ENCODE assay signal across 40 cellular contexts in the genomic region with DNA sequence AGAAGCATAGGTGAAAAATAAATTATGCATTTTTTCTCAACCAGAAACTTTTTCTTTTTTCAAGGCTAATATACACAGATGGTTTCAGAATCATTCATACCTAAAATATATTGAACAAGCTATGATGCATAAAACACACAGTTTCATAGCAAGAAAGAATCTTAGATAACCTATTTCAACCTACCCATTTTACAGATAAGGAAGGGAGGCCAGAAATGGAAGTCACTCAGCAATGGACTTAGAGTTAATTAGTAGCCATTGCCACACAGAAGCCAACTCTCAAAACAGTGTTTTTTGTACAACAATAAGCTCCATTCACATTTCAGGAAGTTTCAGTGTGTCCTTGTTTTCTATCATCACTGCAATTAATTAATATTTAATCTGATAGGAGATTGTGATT. TPM values are rescaled to one million over a fixed set of nuclear protein-coding genes. Genes with fewer than 3 reads are reported as not detected.
"Had no signal": no experiment of that assay in that cellular context is flagged by ENCODE, and none has a peak within 500 bp of the region (broad histone marks: within the 10 kb centered on the region; RNA-seq: fewer than 3 reads in every experiment).

No MANE protein-coding gene starts in this region.

- ATAC-seq: activated CD4-positive, alpha-beta T cell treated with anti-CD3 and anti-CD28 coated beads for 36 hours; activated CD8-positive, alpha-beta memory T cell treated with anti-CD3 and anti-CD28 coated beads, Interleukin-2, amount 10 ng/mL, durations not matched to agents 7 days and 5 days; activated CD8-positive, alpha-beta T cell treated with anti-CD3 and anti-CD28 coated beads, Interleukin-2, amount 10 ng/mL, durations not matched to agents 7 days and 5 days; activated naive CD8-positive, alpha-beta T cell treated with anti-CD3 and anti-CD28 coated beads, Interleukin-2, amount 50 U/mL, for 24 hours; body of pancreas; gastroesophageal sphincter; T-helper 17 cell had no signal

- H3K27me3 Mint-ChIP-seq: activated CD4-positive, alpha-beta memory T cell treated with anti-CD3 and anti-CD28 coated beads for 36 hours; activated CD4-positive, alpha-beta T cell treated with anti-CD3 and anti-CD28 coated beads for 36 hours; activated CD4-positive, alpha-beta T cell treated with anti-CD3 and anti-CD28 coated beads, Interleukin-2, amount 10 ng/mL, durations not matched to agents 24 days and 14 days; activated CD8-positive, alpha-beta memory T cell treated with anti-CD3 and anti-CD28 coated beads, Interleukin-2, amount 10 ng/mL, durations not matched to agents 7 days and 5 days; activated naive CD4-positive, alpha-beta T cell treated with anti-CD3 and anti-CD28 coated beads, Interleukin-2, amount 50 U/mL, for 24 hours; activated naive CD8-positive, alpha-beta T cell treated with anti-CD3 and anti-CD28 coated beads for 36 hours; activated naive CD8-positive, alpha-beta T cell treated with anti-CD3 and anti-CD28 coated beads, Interleukin-2, amount 50 U/mL, for 24 hours had no signal

- H3K4me3 ChIP-seq: adrenal gland, body of pancreas, esophagus squamous epithelium, gastroesophageal sphincter had no signal

- H3K27ac Mint-ChIP-seq: activated CD4-positive, alpha-beta memory T cell treated with anti-CD3 and anti-CD28 coated beads for 36 hours; activated CD4-positive, alpha-beta T cell treated with anti-CD3 and anti-CD28 coated beads for 36 hours; activated CD4-positive, alpha-beta T cell treated with anti-CD3 and anti-CD28 coated beads, Interleukin-2, amount 10 ng/mL, durations not matched to agents 24 days and 14 days; activated CD8-positive, alpha-beta memory T cell treated with anti-CD3 and anti-CD28 coated beads, Interleukin-2, amount 10 ng/mL, durations not matched to agents 7 days and 5 days; activated CD8-positive, alpha-beta T cell treated with anti-CD3 and anti-CD28 coated beads, Interleukin-2, amount 10 ng/mL, durations not matched to agents 7 days and 5 days; activated naive CD4-positive, alpha-beta T cell treated with anti-CD3 and anti-CD28 coated beads for 36 hours; activated naive CD4-positive, alpha-beta T cell treated with anti-CD3 and anti-CD28 coated beads, Interleukin-2, amount 50 U/mL, for 24 hours; activated naive CD8-positive, alpha-beta T cell treated with anti-CD3 and anti-CD28 coated beads for 36 hours; activated naive CD8-positive, alpha-beta T cell treated with anti-CD3 and anti-CD28 coated beads, Interleukin-2, amount 50 U/mL, for 24 hours; activated T-helper 1 cell treated with anti-CD3 and anti-CD28 coated beads, Interleukin-12 subunit alpha, Interleukin-12 subunit beta, Interleukin-2, Interleukin-4 antibody, amounts not matched to agents 30 ng/mL and 10 ng/mL and 1 ng/mL, durations not matched to agents 14 hours and 24 hours and 36 hours; activated T-helper 2 cell treated with anti-CD3 and anti-CD28 coated beads, Interferon-gamma antibody, Interleukin-2, Interleukin-4, amounts not matched to agents 10 μg/mL and 5 μg/mL and 100 μg/mL, durations not matched to agents 14 hours and 24 hours and 36 hours; T-helper 17 cell; T-helper 2 cell treated with Interferon-gamma antibody and Interleukin-4, amounts not matched to agents 5 μg/mL and 100 μg/mL, for 36 hours had no signal

- FAIRE-seq: colon, endometrium had no signal

- H3K9me3 ChIP-seq: adrenal gland, body of pancreas, esophagus squamous epithelium, gastroesophageal sphincter had no signal

- H3K4me1 Mint-ChIP-seq: activated CD4-positive, alpha-beta T cell treated with anti-CD3 and anti-CD28 coated beads for 36 hours; activated CD4-positive, alpha-beta T cell treated with anti-CD3 and anti-CD28 coated beads, Interleukin-2, amount 10 ng/mL, durations not matched to agents 24 days and 14 days; activated CD8-positive, alpha-beta memory T cell treated with anti-CD3 and anti-CD28 coated beads, Interleukin-2, amount 10 ng/mL, durations not matched to agents 7 days and 5 days; activated naive CD4-positive, alpha-beta T cell treated with anti-CD3 and anti-CD28 coated beads, Interleukin-2, amount 50 U/mL, for 24 hours; activated naive CD8-positive, alpha-beta T cell treated with anti-CD3 and anti-CD28 coated beads for 36 hours; activated naive CD8-positive, alpha-beta T cell treated with anti-CD3 and anti-CD28 coated beads, Interleukin-2, amount 50 U/mL, for 24 hours; T-helper 17 cell had no signal

- H3K36me3 ChIP-seq: adrenal gland, esophagus squamous epithelium, gastroesophageal sphincter had no signal

- H3K4me1 ChIP-seq: adrenal gland, body of pancreas, esophagus squamous epithelium, gastroesophageal sphincter had no signal

- DNase-seq: activated CD4-positive, alpha-beta memory T cell treated with anti-CD3 and anti-CD28 coated beads for 36 hours; activated CD4-positive, alpha-beta T cell treated with anti-CD3 and anti-CD28 coated beads for 36 hours; activated CD4-positive, alpha-beta T cell treated with anti-CD3 and anti-CD28 coated beads, Interleukin-2, amount 10 ng/mL, durations not matched to agents 24 days and 14 days; activated CD4-positive, CD25-positive, alpha-beta regulatory T cell; activated CD4-positive, CD25-positive, alpha-beta regulatory T cell treated with anti-CD3 and anti-CD28 coated beads, Interleukin-2, amount 50 U/mL, for 72 hours; activated CD8-positive, alpha-beta memory T cell treated with anti-CD3 and anti-CD28 coated beads, Interleukin-2, amount 10 ng/mL, durations not matched to agents 7 days and 5 days; activated CD8-positive, alpha-beta memory T cell treated with anti-CD3 and anti-CD28 coated beads, Interleukin-2, amount 50 U/mL, for 4 hours; activated CD8-positive, alpha-beta T cell treated with anti-CD3 and anti-CD28 coated beads, Interleukin-2, amount 10 ng/mL, durations not matched to agents 7 days and 5 days; activated effector memory CD4-positive, alpha-beta T cell treated with anti-CD3 and anti-CD28 coated beads, Interleukin-2, amount 50 U/mL, for 16 hours; activated naive CD4-positive, alpha-beta T cell treated with anti-CD3 and anti-CD28 coated beads for 36 hours; activated naive CD8-positive, alpha-beta T cell treated with anti-CD3 and anti-CD28 coated beads for 36 hours; activated naive CD8-positive, alpha-beta T cell treated with anti-CD3 and anti-CD28 coated beads, Interleukin-2, amount 50 U/mL, for 24 hours; activated T-cell treated with anti-CD3 and anti-CD28 coated beads, Interleukin-2, amount 50 U/mL, for 1 hour; activated T-cell treated with anti-CD3 and anti-CD28 coated beads, Interleukin-2, amount 50 U/mL, for 48 hours; adrenal gland; amygdala; aorta; body of pancreas; caudate nucleus; effector CD8-positive, alpha-beta T cell; esophagus squamous epithelium; foreskin melanocyte; T-helper 1 cell; T-helper 17 cell; T1000 had no signal

- H3K27ac ChIP-seq: adrenal gland, body of pancreas, epithelial cell of prostate, esophagus squamous epithelium, gastroesophageal sphincter had no signal

- H3K36me3 Mint-ChIP-seq: activated CD4-positive, alpha-beta memory T cell treated with anti-CD3 and anti-CD28 coated beads for 36 hours; activated CD8-positive, alpha-beta memory T cell treated with anti-CD3 and anti-CD28 coated beads, Interleukin-2, amount 10 ng/mL, durations not matched to agents 7 days and 5 days; activated naive CD4-positive, alpha-beta T cell treated with anti-CD3 and anti-CD28 coated beads, Interleukin-2, amount 50 U/mL, for 24 hours; activated naive CD8-positive, alpha-beta T cell treated with anti-CD3 and anti-CD28 coated beads for 36 hours had no signal

- H3K27me3 ChIP-seq: adrenal gland, body of pancreas, esophagus squamous epithelium, gastroesophageal sphincter had no signal

- H3K4me3 Mint-ChIP-seq: activated CD4-positive, alpha-beta memory T cell treated with anti-CD3 and anti-CD28 coated beads for 36 hours; activated CD4-positive, alpha-beta T cell treated with anti-CD3 and anti-CD28 coated beads for 36 hours; activated CD4-positive, alpha-beta T cell treated with anti-CD3 and anti-CD28 coated beads, Interleukin-2, amount 10 ng/mL, durations not matched to agents 24 days and 14 days; activated CD8-positive, alpha-beta memory T cell treated with anti-CD3 and anti-CD28 coated beads, Interleukin-2, amount 10 ng/mL, durations not matched to agents 7 days and 5 days; activated CD8-positive, alpha-beta T cell treated with anti-CD3 and anti-CD28 coated beads, Interleukin-2, amount 10 ng/mL, durations not matched to agents 7 days and 5 days; activated naive CD4-positive, alpha-beta T cell treated with anti-CD3 and anti-CD28 coated beads for 36 hours; activated naive CD4-positive, alpha-beta T cell treated with anti-CD3 and anti-CD28 coated beads, Interleukin-2, amount 50 U/mL, for 24 hours; activated naive CD8-positive, alpha-beta T cell treated with anti-CD3 and anti-CD28 coated beads for 36 hours; activated naive CD8-positive, alpha-beta T cell treated with anti-CD3 and anti-CD28 coated beads, Interleukin-2, amount 50 U/mL, for 24 hours; activated T-helper 1 cell treated with anti-CD3 and anti-CD28 coated beads, Interleukin-12 subunit alpha, Interleukin-12 subunit beta, Interleukin-2, Interleukin-4 antibody, amounts not matched to agents 30 ng/mL and 10 ng/mL and 1 ng/mL, durations not matched to agents 14 hours and 24 hours and 36 hours; T-helper 17 cell; T-helper 2 cell treated with Interferon-gamma antibody and Interleukin-4, amounts not matched to agents 5 μg/mL and 100 μg/mL, for 36 hours had no signal

- H3K9me3 Mint-ChIP-seq: activated CD4-positive, alpha-beta memory T cell treated with anti-CD3 and anti-CD28 coated beads for 36 hours; activated CD4-positive, alpha-beta T cell treated with anti-CD3 and anti-CD28 coated beads, Interleukin-2, amount 10 ng/mL, durations not matched to agents 24 days and 14 days; activated naive CD4-positive, alpha-beta T cell treated with anti-CD3 and anti-CD28 coated beads for 36 hours; activated naive CD4-positive, alpha-beta T cell treated with anti-CD3 and anti-CD28 coated beads, Interleukin-2, amount 50 U/mL, for 24 hours; activated naive CD8-positive, alpha-beta T cell treated with anti-CD3 and anti-CD28 coated beads for 36 hours; activated naive CD8-positive, alpha-beta T cell treated with anti-CD3 and anti-CD28 coated beads, Interleukin-2, amount 50 U/mL, for 24 hours; activated T-helper 1 cell treated with anti-CD3 and anti-CD28 coated beads, Interleukin-12 subunit alpha, Interleukin-12 subunit beta, Interleukin-2, Interleukin-4 antibody, amounts not matched to agents 30 ng/mL and 10 ng/mL and 1 ng/mL, durations not matched to agents 14 hours and 24 hours and 36 hours; activated T-helper 2 cell treated with anti-CD3 and anti-CD28 coated beads, Interferon-gamma antibody, Interleukin-2, Interleukin-4, amounts not matched to agents 10 μg/mL and 5 μg/mL and 100 μg/mL, durations not matched to agents 14 hours and 24 hours and 36 hours; T-helper 2 cell treated with Interferon-gamma antibody and Interleukin-4, amounts not matched to agents 5 μg/mL and 100 μg/mL, for 36 hours had no signal

RNA-seq across cellular contexts. Expression of a gene that starts 27.5 kb away (rescaled TPM):
- total RNA-seq: activated CD4-positive, alpha-beta memory T cell treated with anti-CD3 and anti-CD28 coated beads for 36 hours; activated CD4-positive, alpha-beta T cell treated with anti-CD3 and anti-CD28 coated beads for 36 hours; activated CD4-positive, alpha-beta T cell treated with anti-CD3 and anti-CD28 coated beads, Interleukin-2, amount 10 ng/mL, durations not matched to agents 24 days and 14 days; activated CD8-positive, alpha-beta memory T cell treated with anti-CD3 and anti-CD28 coated beads for 36 hours; activated CD8-positive, alpha-beta memory T cell treated with anti-CD3 and anti-CD28 coated beads, Interleukin-2, amount 10 ng/mL, durations not matched to agents 7 days and 5 days; activated CD8-positive, alpha-beta T cell treated with anti-CD3 and anti-CD28 coated beads, Interleukin-2, amount 10 ng/mL, durations not matched to agents 7 days and 5 days; activated naive CD4-positive, alpha-beta T cell treated with anti-CD3 and anti-CD28 coated beads for 36 hours; activated naive CD8-positive, alpha-beta T cell treated with anti-CD3 and anti-CD28 coated beads for 36 hours; activated T-helper 1 cell treated with anti-CD3 and anti-CD28 coated beads, Interleukin-12 subunit alpha, Interleukin-12 subunit beta, Interleukin-2, Interleukin-4 antibody, amounts not matched to agents 30 ng/mL and 10 ng/mL and 1 ng/mL, durations not matched to agents 14 hours and 24 hours and 36 hours; activated T-helper 2 cell treated with anti-CD3 and anti-CD28 coated beads, Interferon-gamma antibody, Interleukin-2, Interleukin-4, amounts not matched to agents 10 μg/mL and 5 μg/mL and 100 μg/mL, durations not matched to agents 14 hours and 24 hours and 36 hours; aorta; body of pancreas; chondrocyte; dermis microvascular lymphatic vessel endothelial cell; endothelial cell of umbilical vein; esophagus squamous epithelium; fibroblast of lung; fibroblast of villous mesenchyme; gastroesophageal sphincter; glomerular endothelial cell; T-helper 17 cell had no signal
- polyA plus RNA-seq: endothelial cell of umbilical vein, fibroblast of lung had no signal
